ENCODE assay signal across 22 cellular contexts in genomic region chr4:177381762-177382310, GRCh38.
"Had no signal": no experiment of that assay in that cellular context is flagged by ENCODE, and none has a peak within 500 bp of the region (broad histone marks: within the 10 kb centered on the region; RNA-seq: fewer than 3 reads in every experiment).

No MANE protein-coding gene starts in this region.

- H3K4me2 ChIP-seq: hepatocyte, neural progenitor cell had no signal

- ATAC-seq: heart right ventricle; mucosa of descending colon; naive thymus-derived CD4-positive, alpha-beta T cell had no signal

- H3K4me3 Mint-ChIP-seq: naive thymus-derived CD4-positive, alpha-beta T cell; nephron progenitor cell; neural progenitor cell had no signal

- H3K36me3 ChIP-seq: heart right ventricle, left ventricle myocardium inferior, neural progenitor cell, ovary, right atrium auricular region, right lobe of liver, tibial nerve, upper lobe of left lung had no signal

- H3K27ac ChIP-seq: heart right ventricle, hepatocyte, left ventricle myocardium inferior, neural progenitor cell, ovary, right atrium auricular region, right lobe of liver, skin epidermis, tibial nerve, upper lobe of left lung had no signal

- H3K4me1 Mint-ChIP-seq: nephron progenitor cell had no signal

- H3K9ac ChIP-seq: neural progenitor cell had no signal

- DNase-seq: heart right ventricle; islet precursor cell; left ventricle myocardium inferior; midbrain; mucosa of descending colon; naive thymus-derived CD4-positive, alpha-beta T cell; nephron progenitor cell; ovary; right lobe of liver; stimulated activated CD4-positive, alpha-beta T cell treated with anti-CD3 and anti-CD28 coated beads, Interleukin-12 subunit alpha, Interleukin-12 subunit beta, amount 100 ng/mL, for 4 hours; stimulated activated CD4-positive, alpha-beta T cell treated with anti-CD3 and anti-CD28 coated beads, Interleukin-15, amount 100 ng/mL, for 24 hours; stimulated activated CD4-positive, alpha-beta T cell treated with anti-CD3 and anti-CD28 coated beads, Interleukin-2, amount 100 ng/mL, for 24 hours; stimulated activated CD4-positive, alpha-beta T cell treated with anti-CD3 and anti-CD28 coated beads, Interleukin-4, amount 100 ng/mL, for 1 hour; stimulated activated naive CD4-positive, alpha-beta T cell treated with Interleukin-2 at 50 U/mL for 16 hours had no signal

- H3K9me3 ChIP-seq: heart right ventricle, left ventricle myocardium inferior, mucosa of descending colon, ovary, right atrium auricular region, right lobe of liver, tibial nerve, upper lobe of left lung had no signal

- H3K4me3 ChIP-seq: heart right ventricle, hepatocyte, left ventricle myocardium inferior, lung, mucosa of descending colon, neural progenitor cell, ovary, right atrium auricular region, right lobe of liver, skin epidermis, tibial nerve, upper lobe of left lung had no signal

- H3K27ac Mint-ChIP-seq: naive thymus-derived CD4-positive, alpha-beta T cell; nephron progenitor cell; neural progenitor cell; progenitor cell of endocrine pancreas had no signal

- H3K79me2 ChIP-seq: hepatocyte had no signal

- H3K27me3 ChIP-seq: hepatocyte, neural progenitor cell, ovary, right atrium auricular region, right lobe of liver, tibial nerve, upper lobe of left lung had no signal

- H2AFZ ChIP-seq: hepatocyte, neural progenitor cell had no signal

- H3K4me1 ChIP-seq: left ventricle myocardium inferior, right atrium auricular region, right lobe of liver, tibial nerve, upper lobe of left lung had no signal

- H3K36me3 Mint-ChIP-seq: naive thymus-derived CD4-positive, alpha-beta T cell; neural progenitor cell had no signal

- H3K9me3 Mint-ChIP-seq: naive thymus-derived CD4-positive, alpha-beta T cell; nephron progenitor cell had no signal
